ENCODE assay signal across 7 cellular contexts in the genomic region with DNA sequence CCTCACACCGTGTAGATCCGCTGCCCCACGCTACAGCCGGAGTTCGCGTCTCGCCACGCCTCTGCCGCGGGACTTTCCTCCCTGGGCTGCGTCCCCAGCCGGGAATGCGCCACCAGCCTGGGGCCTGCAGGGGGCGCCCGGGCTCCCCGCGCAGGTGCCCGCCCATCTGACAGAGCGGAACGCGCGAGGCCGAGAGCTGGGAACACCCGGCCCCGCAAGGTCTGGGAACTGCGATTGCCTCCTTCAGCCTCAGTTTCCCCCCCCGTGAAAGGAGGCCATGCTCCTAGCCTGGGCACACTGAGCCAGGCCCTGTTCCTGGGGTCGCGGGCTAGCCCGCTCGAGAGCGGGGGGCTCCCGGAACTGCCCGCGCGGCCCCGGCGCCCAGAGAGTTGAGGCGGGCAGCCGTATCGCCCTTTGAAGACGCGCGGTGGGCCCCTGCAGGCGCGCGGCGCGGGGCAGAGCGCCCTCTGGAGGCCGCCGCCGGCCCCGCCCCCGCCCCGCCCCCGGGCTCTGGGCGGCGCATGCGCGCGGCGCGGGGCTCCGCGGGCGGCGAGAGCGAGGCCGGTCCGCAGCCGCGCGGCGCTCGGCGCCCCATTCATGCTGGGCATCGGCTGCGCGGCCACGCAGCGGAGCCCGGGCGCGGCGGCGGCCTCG.
A peak's percentile ranks its signal among the peaks of the same experiment; 100 is the strongest.
DNase-seq lines count a peak whose midpoint lies in the region; ATAC-seq and TF ChIP-seq lines count a peak whose summit lies in the region.

Gene PLXNA1 (plus strand): TSS at position 594 of the 654 bp plus-strand sequence. CDS start 5,479 bp downstream, outside the sequence.

- peak; percentile 82 for TF ChIP-seq CTCF in astrocyte of the spinal cord (IDR thresholded peaks at IDR 0.05; ENCODE audit: low read depth, low read length)

- in situ Hi-C loops in astrocyte of the spinal cord (cut with HindIII; ENCODE audit: low sequenced_read_pairs): no loop called here

- DNase-seq in NCI-H1436 (lab: John Stamatoyannopoulos, UW): peak; percentile 74
- peak; percentile 82 for DNase-seq in T1000 (lab: John Stamatoyannopoulos, UW)
- peak; percentile 85 for DNase-seq in astrocyte of the spinal cord (ENCODE audit: low read depth, low spot score)
- DNase-seq in iPS DF 6.9 (ENCODE audit: low read depth, low spot score): no peak
- no peak for DNase-seq in skeletal muscle cell (ENCODE audit: low read depth)

- no peaks in the 10 kb centered on the region for H3K9me3 ChIP-seq in iPS DF 6.9 (ENCODE audit: control insufficient read depth, insufficient read depth, low read length)

- H3K36me3 ChIP-seq in iPS DF 6.9 (ENCODE audit: control insufficient read depth, insufficient read depth, low read length): no peaks in the 10 kb centered on the region

- peaks cover 1% of the 10 kb centered on the region for H3K4me1 ChIP-seq in iPS DF 6.9 (ENCODE audit: control insufficient read depth, insufficient read depth, low read length)

- peak; percentile 30 for ATAC-seq in GM18499 (IDR thresholded peaks at IDR 0.05; ENCODE audit: insufficient read depth, unreplicated experiment)
- peak; percentile 65 for ATAC-seq in HG02763 (IDR thresholded peaks at IDR 0.05; ENCODE audit: unreplicated experiment)

- no peaks in the 10 kb centered on the region for H3K27me3 ChIP-seq in iPS DF 6.9 (ENCODE audit: control insufficient read depth, insufficient read depth, low read length)

- H3K27ac ChIP-seq in iPS DF 6.9 (ENCODE audit: low read length): no peak within 1 kb of the TSS

- no CpG with 5 or more reads among the region's 88 CpGs for WGBS in iPS DF 6.9 (ENCODE audit: insufficient coverage, insufficient read length)

- H3K4me3 ChIP-seq in astrocyte of the spinal cord (ENCODE audit: low read depth, low read length) (peak within 1 kb of the TSS; percentile 66), iPS DF 6.9 (ENCODE audit: low read length) (peak within 1 kb of the TSS; percentile 70; the same call in 1 of the 2 replicates), skeletal muscle cell (ENCODE audit: low read depth, low read length) (peak within 1 kb of the TSS; percentile 58)

Comparison
In these comparisons a context has a peak if more than half of its experiments do, and no peak if none do; other contexts are left out.
1. DNase-seq: peak in NCI-H1436 (single experiment), T1000 (single experiment) and astrocyte of the spinal cord (single experiment); none in iPS DF 6.9 (single experiment) and skeletal muscle cell (single experiment).
2. Peak in every context shown above with its lines, with median percentiles within 50 percentile points of each other: H3K4me3 ChIP-seq.